Comparison of ENCODE assay signal across 2 cellular contexts in the genomic region with DNA sequence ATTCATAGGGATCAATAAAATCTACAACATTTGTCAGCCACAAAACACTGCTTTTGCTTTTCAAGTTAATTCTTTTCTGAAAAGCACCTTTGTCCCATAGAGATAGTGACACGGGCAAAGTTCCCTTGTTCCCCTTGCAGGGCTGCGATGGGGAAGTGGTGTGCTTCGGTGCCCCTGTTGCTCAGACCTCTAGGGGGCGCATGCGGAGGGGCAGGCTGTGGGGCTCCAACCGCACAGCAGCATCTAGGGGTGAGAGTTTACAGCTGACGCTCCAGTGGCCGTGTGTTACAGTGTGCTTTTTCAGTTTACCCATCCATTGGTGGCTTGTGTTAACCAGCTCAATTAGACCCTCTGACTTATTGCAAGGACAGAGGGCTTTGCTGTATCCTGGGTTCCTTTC.
A peak's percentile ranks its signal among the peaks of the same experiment; 100 is the strongest.
TF ChIP-seq lines count a peak whose summit lies in the region.

No MANE protein-coding gene starts in this region.

TF ChIP-seq in SK-N-SH, 30 proteins besides CTCF, POLR2A, EP300 and RAD21 (continued from another document):
- no peak for TF ChIP-seq REST (IDR thresholded peaks at IDR 0.05; ENCODE audit: low read depth, low read length)
- TF ChIP-seq NRF1 (IDR thresholded peaks at IDR 0.05; ENCODE audit: low read depth, low read length): no peak
- no peak for TF ChIP-seq ELF1 (IDR thresholded peaks at IDR 0.05)
- no peak for TF ChIP-seq EZH2phosphoT487 (IDR thresholded peaks at IDR 0.05; ENCODE audit: borderline replicate concordance, low read depth)
- no peak for TF ChIP-seq FOXM1 (IDR thresholded peaks at IDR 0.05; ENCODE audit: low read depth)
- TF ChIP-seq MXI1 (IDR thresholded peaks at IDR 0.05; ENCODE audit: low read depth, low read length): no peak
- TF ChIP-seq RXRA (IDR thresholded peaks at IDR 0.05; ENCODE audit: borderline replicate concordance, low read depth): no peak
- no peak for TF ChIP-seq YY1 (IDR thresholded peaks at IDR 0.05; ENCODE audit: low read depth)
- no peak for TF ChIP-seq USF1 (IDR thresholded peaks at IDR 0.05; ENCODE audit: borderline replicate concordance, low read depth)

TF ChIP-seq in WTC11, 78 proteins besides CTCF, POLR2A, EP300 and RAD21 (continued from another document):
- TF ChIP-seq, protein P1, sequence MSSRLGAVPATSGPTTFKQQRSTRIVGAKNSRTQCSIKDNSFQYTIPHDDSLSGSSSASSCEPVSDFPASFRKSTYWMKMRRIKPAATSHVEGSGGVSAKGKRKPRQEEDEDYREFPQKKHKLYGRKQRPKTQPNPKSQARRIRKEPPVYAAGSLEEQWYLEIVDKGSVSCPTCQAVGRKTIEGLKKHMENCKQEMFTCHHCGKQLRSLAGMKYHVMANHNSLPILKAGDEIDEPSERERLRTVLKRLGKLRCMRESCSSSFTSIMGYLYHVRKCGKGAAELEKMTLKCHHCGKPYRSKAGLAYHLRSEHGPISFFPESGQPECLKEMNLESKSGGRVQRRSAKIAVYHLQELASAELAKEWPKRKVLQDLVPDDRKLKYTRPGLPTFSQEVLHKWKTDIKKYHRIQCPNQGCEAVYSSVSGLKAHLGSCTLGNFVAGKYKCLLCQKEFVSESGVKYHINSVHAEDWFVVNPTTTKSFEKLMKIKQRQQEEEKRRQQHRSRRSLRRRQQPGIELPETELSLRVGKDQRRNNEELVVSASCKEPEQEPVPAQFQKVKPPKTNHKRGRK (CRISPR knock-in tag; IDR thresholded peaks at IDR 0.05; ENCODE audit: borderline replicate concordance): no peak
- TF ChIP-seq, protein P2, sequence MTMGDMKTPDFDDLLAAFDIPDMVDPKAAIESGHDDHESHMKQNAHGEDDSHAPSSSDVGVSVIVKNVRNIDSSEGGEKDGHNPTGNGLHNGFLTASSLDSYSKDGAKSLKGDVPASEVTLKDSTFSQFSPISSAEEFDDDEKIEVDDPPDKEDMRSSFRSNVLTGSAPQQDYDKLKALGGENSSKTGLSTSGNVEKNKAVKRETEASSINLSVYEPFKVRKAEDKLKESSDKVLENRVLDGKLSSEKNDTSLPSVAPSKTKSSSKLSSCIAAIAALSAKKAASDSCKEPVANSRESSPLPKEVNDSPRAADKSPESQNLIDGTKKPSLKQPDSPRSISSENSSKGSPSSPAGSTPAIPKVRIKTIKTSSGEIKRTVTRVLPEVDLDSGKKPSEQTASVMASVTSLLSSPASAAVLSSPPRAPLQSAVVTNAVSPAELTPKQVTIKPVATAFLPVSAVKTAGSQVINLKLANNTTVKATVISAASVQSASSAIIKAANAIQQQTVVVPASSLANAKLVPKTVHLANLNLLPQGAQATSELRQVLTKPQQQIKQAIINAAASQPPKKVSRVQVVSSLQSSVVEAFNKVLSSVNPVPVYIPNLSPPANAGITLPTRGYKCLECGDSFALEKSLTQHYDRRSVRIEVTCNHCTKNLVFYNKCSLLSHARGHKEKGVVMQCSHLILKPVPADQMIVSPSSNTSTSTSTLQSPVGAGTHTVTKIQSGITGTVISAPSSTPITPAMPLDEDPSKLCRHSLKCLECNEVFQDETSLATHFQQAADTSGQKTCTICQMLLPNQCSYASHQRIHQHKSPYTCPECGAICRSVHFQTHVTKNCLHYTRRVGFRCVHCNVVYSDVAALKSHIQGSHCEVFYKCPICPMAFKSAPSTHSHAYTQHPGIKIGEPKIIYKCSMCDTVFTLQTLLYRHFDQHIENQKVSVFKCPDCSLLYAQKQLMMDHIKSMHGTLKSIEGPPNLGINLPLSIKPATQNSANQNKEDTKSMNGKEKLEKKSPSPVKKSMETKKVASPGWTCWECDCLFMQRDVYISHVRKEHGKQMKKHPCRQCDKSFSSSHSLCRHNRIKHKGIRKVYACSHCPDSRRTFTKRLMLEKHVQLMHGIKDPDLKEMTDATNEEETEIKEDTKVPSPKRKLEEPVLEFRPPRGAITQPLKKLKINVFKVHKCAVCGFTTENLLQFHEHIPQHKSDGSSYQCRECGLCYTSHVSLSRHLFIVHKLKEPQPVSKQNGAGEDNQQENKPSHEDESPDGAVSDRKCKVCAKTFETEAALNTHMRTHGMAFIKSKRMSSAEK (CRISPR knock-in tag; IDR thresholded peaks at IDR 0.05; ENCODE audit: borderline replicate concordance): peak; percentile 25; the same call in 1 of the 2 replicates
- TF ChIP-seq ZNF317 (CRISPR knock-in tag; IDR thresholded peaks at IDR 0.05; ENCODE audit: borderline replicate concordance, low read depth): no peak
- no peak for TF ChIP-seq NFATC4 (CRISPR knock-in tag; IDR thresholded peaks at IDR 0.05)
- no peak for TF ChIP-seq MXD4 (CRISPR knock-in tag; IDR thresholded peaks at IDR 0.05; ENCODE audit: borderline replicate concordance)
- no peak for TF ChIP-seq EMX1 (CRISPR knock-in tag; IDR thresholded peaks at IDR 0.05)
- no peak for TF ChIP-seq ATF1 (CRISPR knock-in tag; IDR thresholded peaks at IDR 0.05)
- TF ChIP-seq, protein P3, sequence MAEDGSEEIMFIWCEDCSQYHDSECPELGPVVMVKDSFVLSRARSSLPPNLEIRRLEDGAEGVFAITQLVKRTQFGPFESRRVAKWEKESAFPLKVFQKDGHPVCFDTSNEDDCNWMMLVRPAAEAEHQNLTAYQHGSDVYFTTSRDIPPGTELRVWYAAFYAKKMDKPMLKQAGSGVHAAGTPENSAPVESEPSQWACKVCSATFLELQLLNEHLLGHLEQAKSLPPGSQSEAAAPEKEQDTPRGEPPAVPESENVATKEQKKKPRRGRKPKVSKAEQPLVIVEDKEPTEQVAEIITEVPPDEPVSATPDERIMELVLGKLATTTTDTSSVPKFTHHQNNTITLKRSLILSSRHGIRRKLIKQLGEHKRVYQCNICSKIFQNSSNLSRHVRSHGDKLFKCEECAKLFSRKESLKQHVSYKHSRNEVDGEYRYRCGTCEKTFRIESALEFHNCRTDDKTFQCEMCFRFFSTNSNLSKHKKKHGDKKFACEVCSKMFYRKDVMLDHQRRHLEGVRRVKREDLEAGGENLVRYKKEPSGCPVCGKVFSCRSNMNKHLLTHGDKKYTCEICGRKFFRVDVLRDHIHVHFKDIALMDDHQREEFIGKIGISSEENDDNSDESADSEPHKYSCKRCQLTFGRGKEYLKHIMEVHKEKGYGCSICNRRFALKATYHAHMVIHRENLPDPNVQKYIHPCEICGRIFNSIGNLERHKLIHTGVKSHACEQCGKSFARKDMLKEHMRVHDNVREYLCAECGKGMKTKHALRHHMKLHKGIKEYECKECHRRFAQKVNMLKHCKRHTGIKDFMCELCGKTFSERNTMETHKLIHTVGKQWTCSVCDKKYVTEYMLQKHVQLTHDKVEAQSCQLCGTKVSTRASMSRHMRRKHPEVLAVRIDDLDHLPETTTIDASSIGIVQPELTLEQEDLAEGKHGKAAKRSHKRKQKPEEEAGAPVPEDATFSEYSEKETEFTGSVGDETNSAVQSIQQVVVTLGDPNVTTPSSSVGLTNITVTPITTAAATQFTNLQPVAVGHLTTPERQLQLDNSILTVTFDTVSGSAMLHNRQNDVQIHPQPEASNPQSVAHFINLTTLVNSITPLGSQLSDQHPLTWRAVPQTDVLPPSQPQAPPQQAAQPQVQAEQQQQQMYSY (CRISPR knock-in tag; IDR thresholded peaks at IDR 0.05): no peak
- no peak for TF ChIP-seq FOXK1 (CRISPR knock-in tag; IDR thresholded peaks at IDR 0.05)
- no peak for TF ChIP-seq NFYB (CRISPR knock-in tag; conservative IDR thresholded peaks at IDR 0.05; ENCODE audit: low read depth)
- TF ChIP-seq, protein P4, sequence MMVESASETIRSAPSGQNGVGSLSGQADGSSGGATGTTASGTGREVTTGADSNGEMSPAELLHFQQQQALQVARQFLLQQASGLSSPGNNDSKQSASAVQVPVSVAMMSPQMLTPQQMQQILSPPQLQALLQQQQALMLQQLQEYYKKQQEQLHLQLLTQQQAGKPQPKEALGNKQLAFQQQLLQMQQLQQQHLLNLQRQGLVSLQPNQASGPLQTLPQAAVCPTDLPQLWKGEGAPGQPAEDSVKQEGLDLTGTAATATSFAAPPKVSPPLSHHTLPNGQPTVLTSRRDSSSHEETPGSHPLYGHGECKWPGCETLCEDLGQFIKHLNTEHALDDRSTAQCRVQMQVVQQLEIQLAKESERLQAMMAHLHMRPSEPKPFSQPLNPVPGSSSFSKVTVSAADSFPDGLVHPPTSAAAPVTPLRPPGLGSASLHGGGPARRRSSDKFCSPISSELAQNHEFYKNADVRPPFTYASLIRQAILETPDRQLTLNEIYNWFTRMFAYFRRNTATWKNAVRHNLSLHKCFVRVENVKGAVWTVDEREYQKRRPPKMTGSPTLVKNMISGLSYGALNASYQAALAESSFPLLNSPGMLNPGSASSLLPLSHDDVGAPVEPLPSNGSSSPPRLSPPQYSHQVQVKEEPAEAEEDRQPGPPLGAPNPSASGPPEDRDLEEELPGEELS (CRISPR knock-in tag; IDR thresholded peaks at IDR 0.05): no peak
- no peak for TF ChIP-seq JAZF1 (CRISPR knock-in tag; IDR thresholded peaks at IDR 0.05)
- TF ChIP-seq ZMAT4 (CRISPR knock-in tag; IDR thresholded peaks at IDR 0.05): no peak
- TF ChIP-seq, protein P5, sequence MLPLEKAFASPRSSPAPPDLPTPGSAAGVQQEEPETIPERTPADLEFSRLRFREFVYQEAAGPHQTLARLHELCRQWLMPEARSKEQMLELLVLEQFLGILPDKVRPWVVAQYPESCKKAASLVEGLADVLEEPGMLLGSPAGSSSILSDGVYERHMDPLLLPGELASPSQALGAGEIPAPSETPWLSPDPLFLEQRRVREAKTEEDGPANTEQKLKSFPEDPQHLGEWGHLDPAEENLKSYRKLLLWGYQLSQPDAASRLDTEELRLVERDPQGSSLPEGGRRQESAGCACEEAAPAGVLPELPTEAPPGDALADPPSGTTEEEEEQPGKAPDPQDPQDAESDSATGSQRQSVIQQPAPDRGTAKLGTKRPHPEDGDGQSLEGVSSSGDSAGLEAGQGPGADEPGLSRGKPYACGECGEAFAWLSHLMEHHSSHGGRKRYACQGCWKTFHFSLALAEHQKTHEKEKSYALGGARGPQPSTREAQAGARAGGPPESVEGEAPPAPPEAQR (CRISPR knock-in tag; IDR thresholded peaks at IDR 0.05): 0 out of 2 replicates have a peak, but pooled peaks have one; percentile 16
- no peak for TF ChIP-seq RORB (CRISPR knock-in tag; IDR thresholded peaks at IDR 0.05)
- no peak for TF ChIP-seq TCF7 (CRISPR knock-in tag; IDR thresholded peaks at IDR 0.05; ENCODE audit: low read depth)
- no peak for TF ChIP-seq NR2C2 (CRISPR knock-in tag; IDR thresholded peaks at IDR 0.05)
